13 cellular contexts compared by ENCODE assay signal in the genomic region with DNA sequence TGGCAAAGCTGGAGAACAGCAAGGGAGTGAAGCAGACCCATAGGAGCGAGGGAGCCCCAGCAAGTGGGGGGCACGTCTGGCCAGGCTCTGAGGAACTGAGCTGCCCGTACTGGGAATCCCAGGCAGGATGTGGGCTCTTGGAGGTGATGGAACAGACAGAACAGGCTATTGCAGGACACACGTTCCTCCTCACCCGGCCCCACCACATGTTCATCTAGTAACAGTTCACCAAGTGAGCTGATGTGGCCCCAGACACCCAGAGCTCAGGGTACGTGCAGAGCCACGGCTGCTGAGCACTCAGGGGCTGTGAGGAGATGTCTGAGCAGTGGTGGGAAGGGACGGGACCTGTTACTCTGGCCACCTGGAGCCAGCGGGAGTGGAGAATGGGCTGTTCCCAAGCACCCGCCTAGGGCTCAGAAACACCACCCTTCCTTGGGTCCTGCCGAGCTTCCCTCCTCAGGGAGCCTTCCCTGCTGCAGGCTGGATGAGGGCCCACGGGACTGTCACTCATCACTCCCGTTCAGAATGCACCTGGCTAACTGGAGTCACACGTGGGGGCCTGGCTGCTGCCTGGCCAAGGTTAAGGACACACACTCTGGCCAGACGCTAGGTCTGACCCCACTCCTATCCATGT. TPM values are rescaled to one million over a fixed set of nuclear protein-coding genes. Genes with fewer than 3 reads are reported as not detected.
A peak's percentile ranks its signal among the peaks of the same experiment; 100 is the strongest.
DNase-seq lines count a peak whose midpoint lies in the region; ATAC-seq and TF ChIP-seq lines count a peak whose summit lies in the region.
"Had no signal": no experiment of that assay in that cellular context is flagged by ENCODE, and none has a peak within 500 bp of the region (broad histone marks: within the 10 kb centered on the region; RNA-seq: fewer than 3 reads in every experiment).

No MANE protein-coding gene starts in this region.

- WGBS in right lobe of liver (ENCODE audit: insufficient coverage, low coverage, low lambda C conversion rate, missing lambda C conversion rate) = no CpG with 5 or more reads among the region's 15 CpGs

- ATAC-seq in right lobe of liver = no peak

- no peak for DNase-seq in T-helper 1 cell
- DNase-seq in right lobe of liver = no peak
- DNase-seq in GM19240 (ENCODE audit: insufficient read length, low spot score) = no peak
- DNase-seq in AG20443 (ENCODE audit: low spot score) = no peak
- no peak for DNase-seq in NAMALWA (ENCODE audit: low spot score)
- DNase-seq: 8988T; activated B cell treated with CpG ODN at 0.5 μM for 24 hours; activated naive CD4-positive, alpha-beta T cell treated with anti-CD3 and anti-CD28 coated beads, Interleukin-2, amount 50 U/mL, for 16 hours; RPMI8226 had no signal

- peak overlapping the region; percentile 32 for H3K27ac Mint-ChIP-seq in T-helper 1 cell treated with Interleukin-12 subunit alpha and Interleukin-12 subunit beta and Interleukin-4 antibody, amounts not matched to agents 30 μg/mL and 1 μg/mL, for 36 hours
- H3K27ac Mint-ChIP-seq: activated B cell treated with CpG ODN at 0.5 μM for 24 hours had no signal

- H3K9me3 ChIP-seq in right lobe of liver (no peaks in the 10 kb centered on the region), subcutaneous abdominal adipose tissue (ENCODE audit: control insufficient read depth in 5 of 5, low read length in 5 of 5) (no peaks in the 10 kb centered on the region)

- H3K4me1 Mint-ChIP-seq in T-helper 1 cell treated with Interleukin-12 subunit alpha and Interleukin-12 subunit beta and Interleukin-4 antibody, amounts not matched to agents 30 μg/mL and 1 μg/mL, for 36 hours (ENCODE audit: low read depth) = peaks cover 64% of the 10 kb centered on the region

- H3K4me3 Mint-ChIP-seq in T-helper 1 cell treated with Interleukin-12 subunit alpha and Interleukin-12 subunit beta and Interleukin-4 antibody, amounts not matched to agents 30 μg/mL and 1 μg/mL, for 36 hours = no peak overlapping the region

- H3K4me1 ChIP-seq in right lobe of liver = peaks cover 5 to 99% (median 71%) of the 10 kb centered on the region in 4 donors
- peaks cover 38 to 97% (median 93%) of the 10 kb centered on the region in 5 donors for H3K4me1 ChIP-seq in subcutaneous abdominal adipose tissue (ENCODE audit: control insufficient read depth in 5 of 5, insufficient read depth in 5 of 5, low read length in 5 of 5)

- no peak overlapping the region for H3K9ac ChIP-seq in subcutaneous abdominal adipose tissue (ENCODE audit: low read length in 5 of 5)
- H3K9ac ChIP-seq: KMS-11 had no signal

- TF ChIP-seq POLR2A in right lobe of liver (IDR thresholded peaks at IDR 0.05) = no peak

- intact Hi-C loops in right lobe of liver (cut with DNase I) = no loop called here

- no peaks in the 10 kb centered on the region for H3K27me3 Mint-ChIP-seq in T-helper 1 cell treated with Interleukin-12 subunit alpha and Interleukin-12 subunit beta and Interleukin-4 antibody, amounts not matched to agents 30 μg/mL and 1 μg/mL, for 36 hours (ENCODE audit: low read depth)
- H3K27me3 Mint-ChIP-seq: activated B cell treated with CpG ODN at 0.5 μM for 24 hours had no signal

- no peak overlapping the region for H3K4me3 ChIP-seq in right lobe of liver
- peak overlapping the region in 1 of 5 donors; percentile 15 for H3K4me3 ChIP-seq in subcutaneous abdominal adipose tissue (ENCODE audit: low read depth in 1 of 5, low read length in 5 of 5)

- H3K36me3 ChIP-seq in right lobe of liver (no peaks in the 10 kb centered on the region), subcutaneous abdominal adipose tissue (ENCODE audit: control insufficient read depth in 5 of 5, insufficient read depth in 5 of 5, low read length in 5 of 5) (no peaks in the 10 kb centered on the region)

- no peaks in the 10 kb centered on the region for H3K9me3 Mint-ChIP-seq in T-helper 1 cell treated with Interleukin-12 subunit alpha and Interleukin-12 subunit beta and Interleukin-4 antibody, amounts not matched to agents 30 μg/mL and 1 μg/mL, for 36 hours
- H3K9me3 Mint-ChIP-seq: activated B cell treated with CpG ODN at 0.5 μM for 24 hours had no signal

- peaks cover 2% of the 10 kb centered on the region for H3K36me3 Mint-ChIP-seq in T-helper 1 cell treated with Interleukin-12 subunit alpha and Interleukin-12 subunit beta and Interleukin-4 antibody, amounts not matched to agents 30 μg/mL and 1 μg/mL, for 36 hours (ENCODE audit: low read depth)

- H3K27me3 ChIP-seq in right lobe of liver (no peaks in the 10 kb centered on the region), subcutaneous abdominal adipose tissue (ENCODE audit: control insufficient read depth in 5 of 5, insufficient read depth in 4 of 5, low read length in 5 of 5) (no peaks in the 10 kb centered on the region)

- no peak for TF ChIP-seq CTCF in right lobe of liver (IDR thresholded peaks at IDR 0.05)

- H3K27ac ChIP-seq in angular gyrus (ENCODE audit: low read depth, low read length) = peak overlapping the region; percentile 91
- peak overlapping the region; percentile 63 to 92 (median 89) for H3K27ac ChIP-seq in right lobe of liver
- H3K27ac ChIP-seq in subcutaneous abdominal adipose tissue (ENCODE audit: low read depth, low read length) = peak overlapping the region; percentile 16
- H3K27ac ChIP-seq: KMS-11 had no signal

RNA-seq across cellular contexts. Expression of a gene that starts 18.4 kb away (rescaled TPM):
- 10 to 100 TPM in 2 of 6 experiments, 1 to 10 TPM in 4; 5.3 to 11.9 (median 8.6) TPM for total RNA-seq in right lobe of liver

RNA-seq across cellular contexts. Expression of a gene that starts 39.9 kb away (rescaled TPM):
- 100 to 1,000 TPM in 3 of 6 experiments, 10 to 100 TPM in 3; 92.7 to 179 (median 118) TPM for total RNA-seq in right lobe of liver

RNA-seq across cellular contexts. Expression of a gene that starts 54.2 kb away (rescaled TPM):
- total RNA-seq in right lobe of liver = 10 to 100 TPM; 30.2 to 93.0 (median 36.1) TPM

Comparison
In these comparisons a context has a peak if more than half of its experiments do, and no peak if none do; other contexts are left out.
1. H3K27ac ChIP-seq: peak in every context shown above with its lines; median percentile 91 in angular gyrus; 89 in right lobe of liver; 16 in subcutaneous abdominal adipose tissue.